In genomic region chrX:17633546-17633945, GRCh38 we compare ENCODE assay signal across 15 cellular contexts.
A peak's percentile ranks its signal among the peaks of the same experiment; 100 is the strongest.
DNase-seq lines count a peak whose midpoint lies in the region; ATAC-seq and TF ChIP-seq lines count a peak whose summit lies in the region.
"Had no signal": no experiment of that assay in that cellular context is flagged by ENCODE, and none has a peak within 500 bp of the region (broad histone marks: within the 10 kb centered on the region; RNA-seq: fewer than 3 reads in every experiment).

No MANE protein-coding gene starts in this region.

- intact Hi-C loops in CD4-positive, alpha-beta T cell (cut with DNase I, micrococcal nuclease): no loop called here

- POLR2A ChIA-PET in CD4-positive, alpha-beta T cell (lab: Charles Lee): no interaction called here

- DNase-seq in CD4-positive, alpha-beta T cell: no peak
- DNase-seq in WERI-Rb-1 (no peak), fibroblast of peridontal ligament (ENCODE audit: extremely low read depth) (peak; percentile 36), GOT3 (lab: John Stamatoyannopoulos, UW) (no peak), NCI-H128 (lab: John Stamatoyannopoulos, UW; ENCODE audit: unreplicated experiment) (no peak)
- DNase-seq: amygdala, heart right ventricle, midbrain, MV-4-11, ovary had no signal

- no peaks in the 10 kb centered on the region for H3K36me3 Mint-ChIP-seq in CD4-positive, alpha-beta T cell (ENCODE audit: low read depth)

- H3K4me3 Mint-ChIP-seq in CD4-positive, alpha-beta T cell: no peak overlapping the region
- H3K4me3 Mint-ChIP-seq: stimulated activated naive CD8-positive, alpha-beta T cell treated with anti-CD3 and anti-CD28 coated beads, Interleukin-15, Interleukin-2, amounts not matched to agents 100 ng/mL and 50 ng/mL, for 24 hours had no signal

- H3K4me3 ChIP-seq in ACC112 (ENCODE audit: low read depth, low read length) (peak overlapping the region; percentile 77), WERI-Rb-1 (ENCODE audit: low read depth, low read length) (no peak overlapping the region)
- H3K4me3 ChIP-seq: ovary, SJSA1 had no signal

- H3K4me1 Mint-ChIP-seq in CD4-positive, alpha-beta T cell (ENCODE audit: low read depth): peaks cover 7% of the 10 kb centered on the region

- H3K27ac ChIP-seq in ACC112 (ENCODE audit: low read depth, low read length) (peak overlapping the region; percentile 56; the same call in 1 of the 2 replicates), WERI-Rb-1 (peak overlapping the region; percentile 50)
- H3K27ac ChIP-seq in CD4-positive, alpha-beta T cell (ENCODE audit: low read depth, low read length): no peak overlapping the region
- H3K27ac ChIP-seq: VCaP had no signal

- H3K27me3 Mint-ChIP-seq in CD4-positive, alpha-beta T cell: no peaks in the 10 kb centered on the region
- H3K27me3 Mint-ChIP-seq: stimulated activated naive CD8-positive, alpha-beta T cell treated with anti-CD3 and anti-CD28 coated beads, Interleukin-15, Interleukin-2, amounts not matched to agents 100 ng/mL and 50 ng/mL, for 24 hours had no signal

- H2AFZ ChIP-seq in ACC112 (ENCODE audit: low read length, unreplicated experiment): peak overlapping the region; percentile 81

- H3K79me2 ChIP-seq in ACC112 (ENCODE audit: control insufficient read depth, insufficient read depth, low read length, unreplicated experiment): no peaks in the 10 kb centered on the region

- H3K9me3 ChIP-seq in CD4-positive, alpha-beta T cell (ENCODE audit: control insufficient read depth, low read length): no peaks in the 10 kb centered on the region
- no peaks in the 10 kb centered on the region for H3K9me3 ChIP-seq in WERI-Rb-1 (ENCODE audit: severe bottlenecking)
- H3K9me3 ChIP-seq: heart right ventricle, ovary, SJSA1 had no signal

- H3K27me3 ChIP-seq in ACC112 (ENCODE audit: insufficient read depth, low read length): no peaks in the 10 kb centered on the region
- no peaks in the 10 kb centered on the region for H3K27me3 ChIP-seq in CD4-positive, alpha-beta T cell (ENCODE audit: control insufficient read depth, insufficient read depth, low read length)
- H3K27me3 ChIP-seq in WERI-Rb-1 (ENCODE audit: insufficient read depth, low read depth, severe bottlenecking): no peaks in the 10 kb centered on the region
- H3K27me3 ChIP-seq: ovary, SJSA1 had no signal

- no peak for ATAC-seq in CD4-positive, alpha-beta T cell (ENCODE audit: poor library complexity)
- ATAC-seq in HG03432 (IDR thresholded peaks at IDR 0.05; ENCODE audit: unreplicated experiment): no peak
- ATAC-seq: heart right ventricle had no signal

- no peaks in the 10 kb centered on the region for H3K9me3 Mint-ChIP-seq in CD4-positive, alpha-beta T cell
- H3K9me3 Mint-ChIP-seq: stimulated activated naive CD8-positive, alpha-beta T cell treated with anti-CD3 and anti-CD28 coated beads, Interleukin-15, Interleukin-2, amounts not matched to agents 100 ng/mL and 50 ng/mL, for 24 hours had no signal

- no peak for TF ChIP-seq CTCF in CD4-positive, alpha-beta T cell (IDR thresholded peaks at IDR 0.05)
- no peak for TF ChIP-seq CTCF in WERI-Rb-1 (IDR thresholded peaks at IDR 0.05; ENCODE audit: low read depth, low read length)

- H3K27ac Mint-ChIP-seq in CD4-positive, alpha-beta T cell: peak overlapping the region; percentile 76
- H3K27ac Mint-ChIP-seq: stimulated activated naive CD8-positive, alpha-beta T cell treated with anti-CD3 and anti-CD28 coated beads, Interleukin-15, Interleukin-2, amounts not matched to agents 100 ng/mL and 50 ng/mL, for 24 hours had no signal

- H3K36me3 ChIP-seq in ACC112 (ENCODE audit: insufficient read depth, low read length): no peaks in the 10 kb centered on the region
- H3K36me3 ChIP-seq in WERI-Rb-1: no peaks in the 10 kb centered on the region
- H3K36me3 ChIP-seq: heart right ventricle, ovary, SJSA1 had no signal

- CTCF ChIA-PET in CD4-positive, alpha-beta T cell (lab: Charles Lee): no interaction called here

- no peaks in the 10 kb centered on the region for H3K4me1 ChIP-seq in ACC112 (ENCODE audit: control insufficient read depth, insufficient read depth, low read length, unreplicated experiment)
